24 cellular contexts compared by ENCODE assay signal in the genomic region with DNA sequence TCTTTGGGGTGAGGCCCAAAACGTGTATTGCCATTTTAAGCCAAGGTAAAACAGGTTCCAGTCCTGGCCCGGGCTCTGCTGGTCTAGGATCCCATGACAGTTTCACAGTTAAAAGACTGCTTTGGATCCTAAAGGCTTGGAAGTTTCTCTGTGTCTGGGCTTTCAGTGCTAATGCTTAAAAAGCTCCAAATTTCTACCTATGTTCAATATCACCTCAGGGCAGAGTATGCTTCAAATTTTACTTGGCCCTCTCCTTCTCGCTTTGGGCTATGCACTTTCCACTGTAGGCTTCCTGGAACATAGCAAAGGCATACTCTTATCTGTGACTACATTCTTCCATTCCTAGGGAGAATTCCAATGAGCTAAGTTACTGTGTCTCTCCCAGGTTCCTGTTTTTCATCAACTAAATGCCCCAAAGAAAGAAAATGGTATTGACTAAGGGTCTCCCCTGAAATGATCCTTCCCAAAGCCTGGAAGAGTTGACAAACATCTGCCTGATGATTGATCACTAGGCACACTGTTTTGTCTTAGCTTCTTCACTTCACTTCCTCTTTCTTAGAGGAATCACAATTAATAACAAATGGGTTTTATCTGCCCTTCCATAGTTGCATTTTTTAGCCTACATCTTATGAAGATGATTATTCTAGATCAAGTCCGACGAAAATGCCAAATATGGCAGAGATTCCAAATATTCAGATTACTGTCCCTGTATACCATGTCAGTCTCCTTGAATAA.
"Had no signal": no experiment of that assay in that cellular context is flagged by ENCODE, and none has a peak within 500 bp of the region (broad histone marks: within the 10 kb centered on the region; RNA-seq: fewer than 3 reads in every experiment).

No MANE protein-coding gene starts in this region.

- ATAC-seq: activated naive CD8-positive, alpha-beta T cell treated with anti-CD3 and anti-CD28 coated beads, Interleukin-2, amount 50 U/mL, for 24 hours; left lobe of liver; stimulated activated naive CD8-positive, alpha-beta T cell treated with anti-CD3 and anti-CD28 coated beads, Interleukin-15, Interleukin-2, amounts not matched to agents 100 U/mL and 50 U/mL, for 24 hours had no signal

- FAIRE-seq: endothelial cell of umbilical vein, keratinocyte had no signal

- H3K9me3 ChIP-seq: breast epithelium, esophagus muscularis mucosa, right atrium auricular region, tibial nerve, uterus had no signal

- DNase-seq: activated CD4-positive, alpha-beta T cell treated with anti-CD3 and anti-CD28 coated beads for 1 hour; activated CD8-positive, alpha-beta memory T cell treated with anti-CD3 and anti-CD28 coated beads for 24 hours; activated CD8-positive, alpha-beta memory T cell treated with anti-CD3 and anti-CD28 coated beads, Interleukin-2, amount 50 U/mL, for 48 hours; activated effector memory CD4-positive, alpha-beta T cell treated with Interleukin-2 at 50 U/mL for 16 hours; activated naive CD4-positive, alpha-beta T cell treated with anti-CD3 and anti-CD28 coated beads, Interleukin-2, amount 10 ng/mL, durations not matched to agents 7 days and 5 days; activated naive CD8-positive, alpha-beta T cell treated with anti-CD3 and anti-CD28 coated beads, Interleukin-2, amount 50 U/mL, for 24 hours; activated T-cell treated with anti-CD3 and anti-CD28 coated beads, Interleukin-2, amount 50 U/mL, for 48 hours; aorta; cerebellar nuclear complex; effector CD8-positive, alpha-beta T cell; hippocampal formation; occipital lobe; stimulated activated naive CD8-positive, alpha-beta T cell treated with anti-CD3 and anti-CD28 coated beads, Interleukin-15, Interleukin-2, amounts not matched to agents 100 U/mL and 50 U/mL, for 24 hours; substantia nigra; uterus; WERI-Rb-1 had no signal

- H3K27me3 ChIP-seq: breast epithelium, esophagus muscularis mucosa, right atrium auricular region, tibial nerve, uterus had no signal

- H3K4me1 ChIP-seq: breast epithelium, esophagus muscularis mucosa, right atrium auricular region, tibial nerve, uterus had no signal

- H3K4me3 ChIP-seq: breast epithelium, esophagus muscularis mucosa, lung, right atrium auricular region, tibial nerve, uterus had no signal

- H3K36me3 ChIP-seq: breast epithelium, esophagus muscularis mucosa, right atrium auricular region, tibial nerve, uterus, WERI-Rb-1 had no signal

- H3K27ac ChIP-seq: breast epithelium, esophagus muscularis mucosa, right atrium auricular region, tibial nerve, uterus, WERI-Rb-1 had no signal
